In the genomic region with DNA sequence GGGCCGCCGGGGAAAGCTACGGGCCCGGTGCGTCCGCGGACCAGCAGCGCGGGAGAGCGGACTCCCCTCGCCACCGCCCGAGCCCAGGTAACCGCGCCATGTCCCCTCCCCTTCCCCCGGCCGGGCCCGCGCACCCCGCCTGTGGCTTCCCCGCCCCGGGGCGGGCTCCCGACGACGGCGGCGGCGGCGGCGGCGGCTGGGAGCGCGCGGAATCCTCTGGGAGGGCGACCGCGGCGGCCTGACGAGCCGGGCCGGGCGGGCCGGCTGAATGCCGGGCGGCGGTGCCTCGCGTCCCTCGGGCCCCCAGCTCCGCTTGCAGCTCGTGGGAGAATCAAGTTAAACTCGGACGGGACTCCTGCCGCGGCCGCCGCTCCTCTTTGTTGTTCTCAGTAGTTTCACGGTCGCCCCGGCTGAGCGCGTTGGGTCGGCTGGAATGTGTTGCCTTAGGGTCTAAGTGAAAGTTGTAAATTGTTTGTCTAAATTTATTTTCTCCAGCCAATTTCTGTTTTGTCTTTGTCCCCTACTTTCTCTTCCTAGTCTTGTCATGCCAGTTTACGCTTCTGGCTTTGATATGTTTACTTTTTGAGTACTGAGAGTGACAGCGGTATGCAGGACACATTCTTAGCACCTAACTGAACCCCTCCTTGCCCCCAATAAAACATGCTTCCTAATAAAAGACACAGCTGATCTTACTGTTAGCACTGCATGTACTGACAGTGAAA, we compare ENCODE assay signal across 8 cellular contexts. TPM values are rescaled to one million over a fixed set of nuclear protein-coding genes. Genes with fewer than 3 reads are reported as not detected.
DNase-seq lines count a peak whose midpoint lies in the region; ATAC-seq and TF ChIP-seq lines count a peak whose summit lies in the region.

No MANE protein-coding gene starts in this region.

- peaks cover 16 to 67% of the 10 kb centered on the region in 2 donors for H3K4me1 ChIP-seq in left lung

- intact Hi-C loops in left lung (cut with DNase I) = no loop called here

- peak overlapping the region; percentile 96 to 99 for H3K27ac ChIP-seq in left lung

- H3K27me3 ChIP-seq in left lung = no peaks in the 10 kb centered on the region

- ATAC-seq in HG02623 (IDR thresholded peaks at IDR 0.05; ENCODE audit: unreplicated experiment) (peak; percentile 63), left lung (peak; percentile 81)

- H3K9me3 ChIP-seq in left lung = no peaks in the 10 kb centered on the region

- TF ChIP-seq CTCF in choroid plexus epithelial cell (conservative IDR thresholded peaks at IDR 0.05; ENCODE audit: low read depth, low read length) = no peak
- TF ChIP-seq CTCF in left lung (IDR thresholded peaks at IDR 0.05) = no peak

- H3K4me3 ChIP-seq in choroid plexus epithelial cell (ENCODE audit: low read depth, low read length) (peak overlapping the region; percentile 90), left lung (peak overlapping the region; percentile 54 to 68)

- DNase-seq in DMS79 treated with DMSO at 0.1 percent for 48 hours (lab: John Stamatoyannopoulos, UW) = peak; percentile 45
- DNase-seq in DMS79 (lab: John Stamatoyannopoulos, UW) = no peak
- DNase-seq in NCI-H1417 (lab: John Stamatoyannopoulos, UW) = peak; percentile 52 to 95 (median 86)
- DNase-seq in activated CD4-positive, alpha-beta T cell treated with anti-CD3 and anti-CD28 coated beads for 1 hour = peak; percentile 52
- DNase-seq in choroid plexus epithelial cell (ENCODE audit: low read depth) = peak; percentile 53
- peak; percentile 78 to 94 for DNase-seq in left lung
- peak; percentile 72 to 73 for DNase-seq in stimulated activated CD4-positive, alpha-beta T cell treated with anti-CD3 and anti-CD28 coated beads, Interleukin-2, amount 100 ng/mL, for 24 hours

- H3K36me3 ChIP-seq in left lung = peaks cover 0 to 18% of the 10 kb centered on the region in 2 donors

RNA-seq across cellular contexts. Expression of gene SMAD4, which starts 0.7 kb away (rescaled TPM):
- total RNA-seq in left lung = 10 to 100 TPM; 90.7 to 92.2 TPM
